Comparison of ENCODE assay signal across 22 cellular contexts in the genomic region with DNA sequence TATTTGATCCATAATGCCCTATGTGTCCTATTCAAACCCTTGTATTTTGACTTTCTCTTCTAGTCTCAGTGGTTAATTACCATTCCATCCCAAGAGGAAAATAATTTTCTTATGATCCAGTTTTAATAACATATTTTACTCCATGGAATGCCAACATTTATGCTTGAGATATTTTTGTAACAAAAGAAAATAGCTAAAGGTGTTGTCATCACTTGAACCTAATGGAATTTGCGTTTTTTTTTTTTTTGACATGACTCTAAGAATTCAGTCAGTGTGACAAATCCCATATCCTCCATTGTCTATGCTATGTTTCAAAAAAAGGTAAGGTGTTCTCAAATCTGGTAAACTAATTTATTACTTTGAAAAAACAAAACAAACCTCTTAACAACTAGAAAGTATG.
DNase-seq lines count a peak whose midpoint lies in the region; ATAC-seq, FAIRE-seq and TF ChIP-seq lines count a peak whose summit lies in the region.
"Had no signal": no experiment of that assay in that cellular context is flagged by ENCODE, and none has a peak within 500 bp of the region (broad histone marks: within the 10 kb centered on the region; RNA-seq: fewer than 3 reads in every experiment).

No MANE protein-coding gene starts in this region.

- DNase-seq in HS-27A (ENCODE audit: low read depth) (peak; percentile 64), bronchial epithelial cell (ENCODE audit: low read depth) (peak; percentile 21), osteoblast (ENCODE audit: insufficient read length, low spot score, missing footprints) (no peak), MG63 (no peak), body of pancreas (no peak)
- DNase-seq in stimulated activated CD8-positive, alpha-beta memory T cell treated with anti-CD3 and anti-CD28 coated beads, Interleukin-4, amount 100 ng/mL, for 48 hours: no peak
- DNase-seq: COR-L47, GF-D8, Karpas-422, MM.1S, NCI-H1092 treated with DMSO at 0.1 percent for 48 hours, NCI-H146, NCI-H2029 treated with DMSO at 0.1 percent for 48 hours, NCI-H2171 treated with DMSO at 0.1 percent for 48 hours, NCI-H446, NCI-H526 treated with DMSO at 0.1 percent for 48 hours, SJCRH30 had no signal

- peaks cover 20% of the 10 kb centered on the region for H3K9me3 Mint-ChIP-seq in stimulated activated memory B cell treated with anti-CD40 and anti-IgM and Interleukin-4, amounts not matched to agents 10 μg/mL and 1 μg/mL and 100 μg/mL, for 72 hours

- ATAC-seq in stimulated activated memory B cell treated with anti-CD40 and anti-IgM and Interleukin-4, amounts not matched to agents 10 μg/mL and 1 μg/mL and 100 μg/mL, for 72 hours: no peak
- no peak for ATAC-seq in body of pancreas
- ATAC-seq: Panc1 had no signal

- H3K36me3 ChIP-seq in ACC112 (ENCODE audit: insufficient read depth, low read length) (no peaks in the 10 kb centered on the region), bronchial epithelial cell (ENCODE audit: control insufficient read depth, insufficient read depth, low read length) (no peaks in the 10 kb centered on the region), osteoblast (ENCODE audit: insufficient read depth, low read length) (no peaks in the 10 kb centered on the region), MG63 (no peaks in the 10 kb centered on the region), body of pancreas (replicated peaks in 1 of 2; ENCODE audit: insufficient read depth in 1 of 2, low read depth in 2 of 2) (no peaks in the 10 kb centered on the region)
- H3K36me3 ChIP-seq: SJCRH30 had no signal

- no peaks in the 10 kb centered on the region for H3K4me1 Mint-ChIP-seq in stimulated activated memory B cell treated with anti-CD40 and anti-IgM and Interleukin-4, amounts not matched to agents 10 μg/mL and 1 μg/mL and 100 μg/mL, for 72 hours
- H3K4me1 Mint-ChIP-seq: B cell had no signal

- no peak for TF ChIP-seq POLR2A in body of pancreas (IDR thresholded peaks at IDR 0.05)

- H3K79me2 ChIP-seq in ACC112 (ENCODE audit: control insufficient read depth, insufficient read depth, low read length, unreplicated experiment) (no peaks in the 10 kb centered on the region), osteoblast (ENCODE audit: insufficient read depth, low read length) (no peaks in the 10 kb centered on the region)

- H3K9me3 ChIP-seq in osteoblast (ENCODE audit: low read depth, low read length) (no peaks in the 10 kb centered on the region), MG63 (no peaks in the 10 kb centered on the region; the same call in 1 of the 2 replicates), body of pancreas (no peaks in the 10 kb centered on the region)

- H3K4me3 Mint-ChIP-seq in stimulated activated memory B cell treated with anti-CD40 and anti-IgM and Interleukin-4, amounts not matched to agents 10 μg/mL and 1 μg/mL and 100 μg/mL, for 72 hours: no peak overlapping the region
- H3K4me3 Mint-ChIP-seq: B cell had no signal

- H2AFZ ChIP-seq in ACC112 (ENCODE audit: low read length, unreplicated experiment): no peak overlapping the region
- no peak overlapping the region for H2AFZ ChIP-seq in osteoblast (ENCODE audit: low read length)

- H3K4me3 ChIP-seq in ACC112 (ENCODE audit: low read depth, low read length) (no peak overlapping the region), bronchial epithelial cell (ENCODE audit: low read depth, low read length) (no peak overlapping the region), osteoblast (ENCODE audit: insufficient read depth, low read length) (no peak overlapping the region), MG63 (no peak overlapping the region), body of pancreas (no peak overlapping the region)
- H3K4me3 ChIP-seq: SJCRH30 had no signal

- TF ChIP-seq CTCF in bronchial epithelial cell (IDR thresholded peaks at IDR 0.05; ENCODE audit: insufficient read depth, low read length, severe bottlenecking) (no peak), osteoblast (IDR thresholded peaks at IDR 0.05; ENCODE audit: extremely low read depth, low read depth, low read length) (no peak), body of pancreas (IDR thresholded peaks at IDR 0.05) (no peak)

- FAIRE-seq in bronchial epithelial cell (lab: Jason Lieb, UNC): no peak
- FAIRE-seq: H1 had no signal

- H4K20me1 ChIP-seq in osteoblast (ENCODE audit: insufficient read depth, low read length): no peaks in the 10 kb centered on the region

- intact Hi-C loops in body of pancreas (cut with DNase I): no loop called here

- H3K36me3 Mint-ChIP-seq in stimulated activated memory B cell treated with anti-CD40 and anti-IgM and Interleukin-4, amounts not matched to agents 10 μg/mL and 1 μg/mL and 100 μg/mL, for 72 hours: no peaks in the 10 kb centered on the region

- 0 out of 2 replicates have a peak overlapping the region, but pooled peaks have one; percentile 12 for H3K27ac ChIP-seq in ACC112 (ENCODE audit: low read depth, low read length)
- H3K27ac ChIP-seq in osteoblast (ENCODE audit: low read depth, low read length): no peak overlapping the region
- no peak overlapping the region for H3K27ac ChIP-seq in body of pancreas
- H3K27ac ChIP-seq: SJCRH30 had no signal

- H3K27me3 ChIP-seq in ACC112 (ENCODE audit: insufficient read depth, low read length) (no peaks in the 10 kb centered on the region), bronchial epithelial cell (ENCODE audit: control insufficient read depth, insufficient read depth, low read length) (no peaks in the 10 kb centered on the region), osteoblast (ENCODE audit: insufficient read depth, low read length) (no peaks in the 10 kb centered on the region), MG63 (no peaks in the 10 kb centered on the region), body of pancreas (no peaks in the 10 kb centered on the region)
- H3K27me3 ChIP-seq: SJCRH30 had no signal

- WGBS in body of pancreas, 2 donors: 86 to 96% methylated on average over 1 of the region's 1 CpG

- H3K27ac Mint-ChIP-seq in stimulated activated memory B cell treated with anti-CD40 and anti-IgM and Interleukin-4, amounts not matched to agents 10 μg/mL and 1 μg/mL and 100 μg/mL, for 72 hours: no peak overlapping the region
- H3K27ac Mint-ChIP-seq: B cell had no signal

- H3K4me1 ChIP-seq in ACC112 (ENCODE audit: control insufficient read depth, insufficient read depth, low read length, unreplicated experiment) (peaks cover 17% of the 10 kb centered on the region), osteoblast (ENCODE audit: insufficient read depth, low read length) (peaks cover 10% of the 10 kb centered on the region), body of pancreas (peaks cover 8% of the 10 kb centered on the region)

- peak overlapping the region; percentile 58 for H3K4me2 ChIP-seq in osteoblast (ENCODE audit: insufficient read depth, low read length)

- H3K27me3 Mint-ChIP-seq in stimulated activated memory B cell treated with anti-CD40 and anti-IgM and Interleukin-4, amounts not matched to agents 10 μg/mL and 1 μg/mL and 100 μg/mL, for 72 hours: no peaks in the 10 kb centered on the region
- H3K27me3 Mint-ChIP-seq: B cell had no signal

Comparison
In these comparisons a context has a peak if more than half of its experiments do, and no peak if none do; other contexts are left out.
1. DNase-seq: peak in HS-27A (single experiment) and bronchial epithelial cell (single experiment); none in osteoblast (single experiment), stimulated activated CD8-positive, alpha-beta memory T cell treated with anti-CD3 and anti-CD28 coated beads, Interleukin-4, amount 100 ng/mL, for 48 hours (single experiment), MG63 (single experiment) and body of pancreas (0 of 4).